Comparison of ENCODE assay signal across 8 cellular contexts in genomic region chr3:197599089-197599765, GRCh38. TPM values are rescaled to one million over a fixed set of nuclear protein-coding genes. Genes with fewer than 3 reads are reported as not detected.
DNase-seq lines count a peak whose midpoint lies in the region; ATAC-seq, FAIRE-seq and TF ChIP-seq lines count a peak whose summit lies in the region.

No MANE protein-coding gene starts in this region.

- dilution Hi-C loops in mammary epithelial cell (cut with HindIII; ENCODE audit: low sequenced_read_pairs), result loop anchor here (5.0 kb wide), 1 partner anchor 67 kb away; no protein-coding TSS in a partner anchor

- 11% methylated on average over 20 of the region's 22 CpGs for WGBS in mammary epithelial cell (ENCODE audit: low coverage, missing lambda C conversion rate)

- ATAC-seq in HG02885 (IDR thresholded peaks at IDR 0.05; ENCODE audit: poor library complexity, unreplicated experiment), result peak; percentile 79

- FAIRE-seq in kidney (lab: Jason Lieb, UNC), result no peak

- H3K36me3 ChIP-seq in mammary epithelial cell (ENCODE audit: insufficient read depth, low read length) (no peaks in the 10 kb centered on the region), kidney (ENCODE audit: control insufficient read depth in 1 of 2, insufficient read depth in 2 of 2, low read length in 2 of 2) (no peaks in the 10 kb centered on the region)

- peak overlapping the region; percentile 3 for H3K27ac ChIP-seq in mammary epithelial cell (ENCODE audit: insufficient read depth, low read depth, low read length)
- no peak overlapping the region for H3K27ac ChIP-seq in kidney (ENCODE audit: low read depth in 2 of 2, low read length in 2 of 2)

- peak overlapping the region; percentile 71 for H3K4me2 ChIP-seq in mammary epithelial cell (ENCODE audit: insufficient read depth, low read depth, low read length)

- H4K20me1 ChIP-seq in mammary epithelial cell (ENCODE audit: insufficient read depth, low read length), result no peaks in the 10 kb centered on the region

- peak overlapping the region; percentile 64 for H2AFZ ChIP-seq in mammary epithelial cell (ENCODE audit: low read depth, low read length)

- DNase-seq in GM12865 (ENCODE audit: low read depth) (peak; percentile 87), T-helper 1 cell (peak; percentile 40 to 79 (median 62)), mammary epithelial cell (peak; percentile 50), kidney (peak; percentile 81), NCI-H2107 treated with DMSO at 0.1 percent for 48 hours (lab: John Stamatoyannopoulos, UW; ENCODE audit: unreplicated experiment) (no peak), NCI-H2196 treated with DMSO at 0.1 percent for 48 hours (lab: John Stamatoyannopoulos, UW; ENCODE audit: unreplicated experiment) (no peak)
- DNase-seq in stimulated activated CD4-positive, alpha-beta T cell treated with anti-CD3 and anti-CD28 coated beads, Interleukin-2, amount 100 ng/mL, for 24 hours, result peak; percentile 76 to 78

- intact Hi-C loops in mammary epithelial cell (cut with micrococcal nuclease) (loop anchor here (1.0 to 2.0 kb wide), 2 partner anchors 203 to 344 kb away; no protein-coding TSS in a partner anchor), kidney (cut with DNase I) (no loop called here)

- no peak overlapping the region for H3K4me3 ChIP-seq in GM12865 (ENCODE audit: low read depth, low read length)
- H3K4me3 ChIP-seq in mammary epithelial cell (replicated peaks in 1 of 3; ENCODE audit: insufficient read depth in 1 of 3, low read depth in 2 of 3, low read length in 3 of 3), result peak overlapping the region in 2 of 3 experiments; percentile 13 to 18
- no peak overlapping the region for H3K4me3 ChIP-seq in kidney (ENCODE audit: low read length in 2 of 2)

- CTCF ChIA-PET in mammary epithelial cell (lab: Charles Lee; ENCODE audit: low non-redundant PET), result interaction anchor here (0.6 kb wide), 2 partner anchors 8 to 118 kb away, joined by 3 read pairs; no protein-coding TSS in a partner anchor

- no peaks in the 10 kb centered on the region for H3K79me2 ChIP-seq in mammary epithelial cell (ENCODE audit: insufficient read depth, low read length)

- no peaks in the 10 kb centered on the region for H3K27me3 ChIP-seq in mammary epithelial cell (ENCODE audit: insufficient read depth, low read length)

- H3K9ac ChIP-seq in mammary epithelial cell (ENCODE audit: insufficient read depth, low read length) (no peak overlapping the region), kidney (ENCODE audit: low read length in 2 of 2) (peak overlapping the region in 1 of 2 donors; percentile 40)

- TF ChIP-seq CTCF in GM12865 (IDR thresholded peaks at IDR 0.05; ENCODE audit: insufficient read depth, low read depth, low read length, missing control alignments) (peak; percentile 93), mammary epithelial cell (conservative IDR thresholded peaks at IDR 0.05 in 1 of 2, IDR thresholded peaks at IDR 0.05 in 1 of 2; ENCODE audit: extremely low read depth in 1 of 2, insufficient read depth in 1 of 2, low read depth in 1 of 2, low read length in 2 of 2) (peak; percentile 85 to 86), kidney (IDR thresholded peaks at IDR 0.05; ENCODE audit: borderline replicate concordance, extremely low read depth, insufficient read depth) (peak; percentile 82)

- in situ Hi-C loops in mammary epithelial cell (cut with MboI; ENCODE audit: low sequenced_read_pairs in 2 of 2), result no loop called here

- H3K4me1 ChIP-seq in mammary epithelial cell (ENCODE audit: insufficient read depth, low read length) (peaks cover 11% of the 10 kb centered on the region), kidney (ENCODE audit: control insufficient read depth in 1 of 2, insufficient read depth in 1 of 2, low read depth in 1 of 2, low read length in 2 of 2) (peaks cover 0 to 10% of the 10 kb centered on the region in 2 donors)

- BruUV-seq in mammary epithelial cell (replicated peaks; lab: Mats Ljungman, UMichigan), result no TSS peak

- H3K9me3 ChIP-seq in mammary epithelial cell (replicated peaks; ENCODE audit: insufficient read depth, low read length) (no peaks in the 10 kb centered on the region), kidney (ENCODE audit: control insufficient read depth in 1 of 2, low read length in 2 of 2) (no peaks in the 10 kb centered on the region)

RNA-seq across cellular contexts. Expression of gene BDH1, which starts 43.5 kb away (rescaled TPM):
- 10 to 100 TPM in 1 of 2 donors, 1 to 10 TPM in 1; 2.8 to 22.5 TPM for total RNA-seq in mammary epithelial cell
- 29.2 TPM for polyA plus RNA-seq in mammary epithelial cell
- 15.2 TPM for polyA minus RNA-seq in mammary epithelial cell
- total RNA-seq in kidney, result 21.2 TPM
- 49.6 TPM for polyA plus RNA-seq in kidney (ENCODE audit: insufficient read depth, low read depth, low replicate concordance)

Comparison
In these comparisons a context has a peak if more than half of its experiments do, and no peak if none do; other contexts are left out.
1. DNase-seq: peak in GM12865 (single experiment), T-helper 1 cell (5 of 5), mammary epithelial cell (single experiment), kidney (single experiment) and stimulated activated CD4-positive, alpha-beta T cell treated with anti-CD3 and anti-CD28 coated beads, Interleukin-2, amount 100 ng/mL, for 24 hours (2 of 2); none in NCI-H2107 treated with DMSO at 0.1 percent for 48 hours (single experiment) and NCI-H2196 treated with DMSO at 0.1 percent for 48 hours (single experiment).
2. H3K4me3 ChIP-seq: peak in mammary epithelial cell (2 of 3); none in GM12865 (single experiment) and kidney (0 of 2).
3. Peak in every context shown above with its lines, with median percentiles within 50 percentile points of each other: CTCF ChIP-seq.